Comparison of ENCODE assay signal across 34 cellular contexts in genomic region chr11:40321537-40321936, GRCh38.
"Had no signal": no experiment of that assay in that cellular context is flagged by ENCODE, and none has a peak within 500 bp of the region (broad histone marks: within the 10 kb centered on the region; RNA-seq: fewer than 3 reads in every experiment).

No MANE protein-coding gene starts in this region.

- H3K9me3 ChIP-seq: MG63 had no signal

- H3K27me3 ChIP-seq: MG63 had no signal

- H3K27ac ChIP-seq: KMS-11 had no signal

- DNase-seq: Karpas-422, Kasumi-1, KG1, MG63, MM.1S, MV-4-11, NCI-H1048, NCI-H1092, NCI-H1092 treated with DMSO at 0.1 percent for 48 hours, NCI-H1105, NCI-H1105 treated with DMSO at 0.1 percent for 48 hours, NCI-H1417, NCI-H1417 treated with DMSO at 0.1 percent for 48 hours, NCI-H1436, NCI-H1436 treated with DMSO at 0.1 percent for 48 hours, NCI-H1694, NCI-H1694 treated with DMSO at 0.1 percent for 48 hours, NCI-H187, NCI-H187 treated with DMSO at 0.1 percent for 48 hours, NCI-H1930, NCI-H2029, NCI-H2029 treated with DMSO at 0.1 percent for 48 hours, NCI-H2081, NCI-H2081 treated with DMSO at 0.1 percent for 48 hours, NCI-H2107, NCI-H2171, NCI-H2171 treated with DMSO at 0.1 percent for 48 hours, NCI-H2227 treated with DMSO at 0.1 percent for 48 hours, NCI-H226, NCI-H345, NCI-H446, NCI-H446 treated with DMSO at 0.1 percent for 48 hours, NCI-H510A had no signal

- H3K4me3 ChIP-seq: MG63 had no signal

- H3K4me2 ChIP-seq: KMS-11 had no signal

- H3K36me3 ChIP-seq: MG63 had no signal

- H3K9ac ChIP-seq: KMS-11 had no signal
